Comparison of ENCODE assay signal across 8 cellular contexts in the genomic region with DNA sequence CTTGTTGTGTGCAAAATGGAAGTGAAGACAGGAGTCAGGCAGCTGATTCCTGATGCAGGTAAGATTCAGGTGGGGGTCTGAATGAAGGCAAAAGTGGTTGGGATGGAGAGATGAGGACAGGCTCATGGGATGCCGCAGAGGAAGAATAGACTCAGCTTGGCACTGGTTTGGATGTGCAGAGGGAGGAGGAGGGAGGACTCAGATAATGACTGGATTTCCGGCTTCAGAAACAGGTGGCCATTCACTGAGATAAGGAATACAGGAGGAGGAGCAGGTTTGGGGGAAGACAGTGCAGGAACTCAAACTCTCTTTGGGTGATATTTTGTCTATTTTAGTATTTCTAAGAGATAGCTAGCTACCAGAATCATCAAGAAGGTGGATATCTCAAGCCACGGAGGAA. TPM values are rescaled to one million over a fixed set of nuclear protein-coding genes. Genes with fewer than 3 reads are reported as not detected.
"Had no signal": no experiment of that assay in that cellular context is flagged by ENCODE, and none has a peak within 500 bp of the region (broad histone marks: within the 10 kb centered on the region; RNA-seq: fewer than 3 reads in every experiment).

No MANE protein-coding gene starts in this region.

- ATAC-seq: GM12878 had no signal

- FAIRE-seq: G401.6, GM12878, GM12891, GM18507, GM19239 had no signal

- DNase-seq: GDM1, GF-D8 had no signal

- H3K4me3 ChIP-seq: GM12878 had no signal

RNA-seq across cellular contexts. Expression of gene RASSF10, which starts 19.2 kb away (rescaled TPM):
- total RNA-seq: G401 had no signal
